ENCODE assay signal across 1 cellular context in genomic region chr4:41814565-41814964, GRCh38.
TF ChIP-seq lines count a peak whose summit lies in the region.

No MANE protein-coding gene starts in this region.

TF ChIP-seq in GM23338, 12 proteins besides CTCF, POLR2A, EP300 and RAD21 (continued from another document):
- no peak for TF ChIP-seq ZNF462 (CRISPR knock-in tag; IDR thresholded peaks at IDR 0.05)
- TF ChIP-seq NANOG (IDR thresholded peaks at IDR 0.05; ENCODE audit: borderline replicate concordance) = no peak
- no peak for TF ChIP-seq STAT1 (IDR thresholded peaks at IDR 0.05; ENCODE audit: unreplicated experiment)
- no peak for TF ChIP-seq REST (IDR thresholded peaks at IDR 0.05; ENCODE audit: unreplicated experiment)
- TF ChIP-seq ZNF114 (CRISPR knock-in tag; IDR thresholded peaks at IDR 0.05) = no peak
- TF ChIP-seq ZNF331 (CRISPR knock-in tag; IDR thresholded peaks at IDR 0.05; ENCODE audit: low read depth) = no peak
- no peak for TF ChIP-seq CREB1 (CRISPR knock-in tag; IDR thresholded peaks at IDR 0.05; ENCODE audit: low read depth)
- TF ChIP-seq EZH2 (IDR thresholded peaks at IDR 0.05; ENCODE audit: low read depth, unreplicated experiment) = no peak
- no peak for TF ChIP-seq POLR2AphosphoS5 (IDR thresholded peaks at IDR 0.05; ENCODE audit: low read depth)
